Comparison of ENCODE assay signal across 11 cellular contexts in genomic region chr2:150357770-150358467, GRCh38.
A peak's percentile ranks its signal among the peaks of the same experiment; 100 is the strongest.
DNase-seq lines count a peak whose midpoint lies in the region; ATAC-seq and TF ChIP-seq lines count a peak whose summit lies in the region.
"Had no signal": no experiment of that assay in that cellular context is flagged by ENCODE, and none has a peak within 500 bp of the region (broad histone marks: within the 10 kb centered on the region; RNA-seq: fewer than 3 reads in every experiment).

No MANE protein-coding gene starts in this region.

- no peak overlapping the region for H3K4me3 ChIP-seq in fibroblast of villous mesenchyme (ENCODE audit: low read depth, low read length)
- H3K4me3 ChIP-seq in sigmoid colon, result no peak overlapping the region
- H3K4me3 ChIP-seq: lower lobe of right lung, SJSA1 had no signal

- ATAC-seq in GM18867 (IDR thresholded peaks at IDR 0.05; ENCODE audit: unreplicated experiment) (peak; percentile 99), HG02642 (IDR thresholded peaks at IDR 0.05; ENCODE audit: poor library complexity, unreplicated experiment) (peak; percentile 87), HG03520 (IDR thresholded peaks at IDR 0.05; ENCODE audit: unreplicated experiment) (peak; percentile 97), HG03571 (IDR thresholded peaks at IDR 0.05; ENCODE audit: unreplicated experiment) (no peak)

- intact Hi-C loops in sigmoid colon (cut with DNase I), result no loop called here

- TF ChIP-seq CTCF in fibroblast of villous mesenchyme (IDR thresholded peaks at IDR 0.05; ENCODE audit: insufficient read depth, low read depth, low read length) (no peak), sigmoid colon (IDR thresholded peaks at IDR 0.05) (no peak)

- H3K36me3 ChIP-seq in sigmoid colon, result no peaks in the 10 kb centered on the region
- H3K36me3 ChIP-seq: lower lobe of right lung, SJSA1 had no signal

- no peaks in the 10 kb centered on the region for H3K9me3 ChIP-seq in sigmoid colon
- H3K9me3 ChIP-seq: lower lobe of right lung had no signal

- TF ChIP-seq EP300 in sigmoid colon (IDR thresholded peaks at IDR 0.05), result no peak

- 78 to 81% methylated on average over 2 of the region's 2 CpGs for WGBS in sigmoid colon, 2 donors

- H3K4me1 ChIP-seq in sigmoid colon, result no peaks in the 10 kb centered on the region
- H3K4me1 ChIP-seq: lower lobe of right lung, SJSA1 had no signal

- DNase-seq in fibroblast of villous mesenchyme (ENCODE audit: low read depth) (peak; percentile 13), NCI-H446 treated with DMSO at 0.1 percent for 48 hours (lab: John Stamatoyannopoulos, UW) (no peak), sigmoid colon (no peak), mucosa of gallbladder (ENCODE audit: low spot score) (no peak)
- DNase-seq: lower lobe of right lung had no signal

- no peaks in the 10 kb centered on the region for H3K27me3 ChIP-seq in sigmoid colon
- H3K27me3 ChIP-seq: SJSA1 had no signal

- TF ChIP-seq POLR2A in sigmoid colon (IDR thresholded peaks at IDR 0.05), result no peak

- H3K27ac ChIP-seq in sigmoid colon, result no peak overlapping the region
- H3K27ac ChIP-seq: C4-2B, lower lobe of right lung, SJSA1 had no signal
